In genomic region chr2:235594041-235594440, GRCh38 we compare ENCODE assay signal across 8 cellular contexts.
DNase-seq lines count a peak whose midpoint lies in the region; ATAC-seq, FAIRE-seq and TF ChIP-seq lines count a peak whose summit lies in the region.

No MANE protein-coding gene starts in this region.

- peak; percentile 54 for FAIRE-seq in A549 (lab: Jason Lieb, UNC)

- under 1% methylated on average over 3 of the region's 3 CpGs for WGBS in A549 (ENCODE audit: missing lambda C conversion rate)
- 12 to 16% methylated on average over 3 of the region's 3 CpGs for WGBS in heart right ventricle, 2 donors
- WGBS in spleen, 5 donors = 6 to 16% (median 7%) methylated on average over 3 of the region's 3 CpGs

- intact Hi-C loops in heart right ventricle (cut with DNase I) (loop anchor here (1.0 to 10.0 kb wide), 14 partner anchors 77 to 459 kb away; partner anchors contain the start of gene AGAP1 (in 1 of the 10)), spleen (cut with DNase I; ENCODE audit: low total_unique reads) (loop anchor here (5.0 kb wide), 1 partner anchor 457 kb away; no protein-coding TSS in a partner anchor)
- intact Hi-C loops in activated T-helper 1 cell treated with anti-CD3 and anti-CD28 coated beads, Interleukin-12 subunit alpha, Interleukin-12 subunit beta, Interleukin-2, Interleukin-4 antibody, amounts not matched to agents 30 ng/mL and 10 ng/mL and 1 ng/mL, durations not matched to agents 14 hours and 24 hours and 36 hours (cut with micrococcal nuclease) = no loop called here

- H3K9me3 Mint-ChIP-seq in activated T-helper 1 cell treated with anti-CD3 and anti-CD28 coated beads, Interleukin-12 subunit alpha, Interleukin-12 subunit beta, Interleukin-2, Interleukin-4 antibody, amounts not matched to agents 30 ng/mL and 10 ng/mL and 1 ng/mL, durations not matched to agents 14 hours and 24 hours and 36 hours = no peaks in the 10 kb centered on the region

- H3K27me3 Mint-ChIP-seq in activated T-helper 1 cell treated with anti-CD3 and anti-CD28 coated beads, Interleukin-12 subunit alpha, Interleukin-12 subunit beta, Interleukin-2, Interleukin-4 antibody, amounts not matched to agents 30 ng/mL and 10 ng/mL and 1 ng/mL, durations not matched to agents 14 hours and 24 hours and 36 hours (ENCODE audit: insufficient read depth) = no peaks in the 10 kb centered on the region

- peak; percentile 35 to 84 for DNase-seq in A549 (ENCODE audit: low read depth in 1 of 2, low spot score in 1 of 2)
- DNase-seq in GM20000 (ENCODE audit: low spot score) = peak; percentile 52
- peak; percentile 87 for DNase-seq in NCI-H2171 treated with DMSO at 0.1 percent for 48 hours (lab: John Stamatoyannopoulos, UW)
- no peak for DNase-seq in heart right ventricle
- no peak for DNase-seq in spleen
- DNase-seq in activated T-helper 1 cell treated with anti-CD3 and anti-CD28 coated beads, Interleukin-12 subunit alpha, Interleukin-12 subunit beta, Interleukin-2, Interleukin-4 antibody, amounts not matched to agents 30 ng/mL and 10 ng/mL and 1 ng/mL, durations not matched to agents 14 hours and 24 hours and 36 hours (ENCODE audit: low spot score) = no peak

- H3K9me3 ChIP-seq in A549 (no peaks in the 10 kb centered on the region), heart right ventricle (no peaks in the 10 kb centered on the region), spleen (no peaks in the 10 kb centered on the region)

- no peaks in the 10 kb centered on the region for H3K4me1 Mint-ChIP-seq in activated T-helper 1 cell treated with anti-CD3 and anti-CD28 coated beads, Interleukin-12 subunit alpha, Interleukin-12 subunit beta, Interleukin-2, Interleukin-4 antibody, amounts not matched to agents 30 ng/mL and 10 ng/mL and 1 ng/mL, durations not matched to agents 14 hours and 24 hours and 36 hours (ENCODE audit: low read depth)

- H3K4me3 ChIP-seq in A549 (no peak overlapping the region), WI38 (ENCODE audit: low read depth, low read length) (no peak overlapping the region), heart right ventricle (no peak overlapping the region), spleen (no peak overlapping the region)

- no peaks in the 10 kb centered on the region for H3K36me3 ChIP-seq in heart right ventricle
- H3K36me3 ChIP-seq in spleen = no peaks in the 10 kb centered on the region

- POLR2A ChIA-PET in A549 (lab: Yijun Ruan, JAX) = no interaction called here

- H3K27me3 ChIP-seq in heart right ventricle (no peaks in the 10 kb centered on the region), spleen (replicated peaks in 1 of 7) (peaks cover 0 to 8% (median 0%) of the 10 kb centered on the region in 7 donors)

- H3K27ac Mint-ChIP-seq in activated T-helper 1 cell treated with anti-CD3 and anti-CD28 coated beads, Interleukin-12 subunit alpha, Interleukin-12 subunit beta, Interleukin-2, Interleukin-4 antibody, amounts not matched to agents 30 ng/mL and 10 ng/mL and 1 ng/mL, durations not matched to agents 14 hours and 24 hours and 36 hours = no peak overlapping the region

- ATAC-seq in A549 = peak; percentile 83 to 85
- peak in 6 of 8 donors; percentile 48 to 73 (median 68) for ATAC-seq in heart right ventricle
- no peak for ATAC-seq in HG02884 (IDR thresholded peaks at IDR 0.05; ENCODE audit: unreplicated experiment)

- TF ChIP-seq RAD21 in A549 (conservative IDR thresholded peaks at IDR 0.05 in 1 of 2, IDR thresholded peaks at IDR 0.05 in 1 of 2) = peak; percentile 84 to 88

- no peaks in the 10 kb centered on the region for H3K36me3 Mint-ChIP-seq in activated T-helper 1 cell treated with anti-CD3 and anti-CD28 coated beads, Interleukin-12 subunit alpha, Interleukin-12 subunit beta, Interleukin-2, Interleukin-4 antibody, amounts not matched to agents 30 ng/mL and 10 ng/mL and 1 ng/mL, durations not matched to agents 14 hours and 24 hours and 36 hours (ENCODE audit: low read depth)

- H3K4me1 ChIP-seq in A549 (peaks cover 14% of the 10 kb centered on the region), heart right ventricle (peaks cover 0 to 17% (median 8%) of the 10 kb centered on the region in 9 donors), spleen (peaks cover 0 to 17% (median 7%) of the 10 kb centered on the region in 6 donors)

- no peak for TF ChIP-seq POLR2A in A549 (IDR thresholded peaks at IDR 0.05; ENCODE audit: low read length)
- TF ChIP-seq POLR2A in spleen (IDR thresholded peaks at IDR 0.05) = no peak

- CTCF ChIA-PET in A549 (lab: Yijun Ruan, JAX) = interaction anchor here (0.6 to 9.6 kb wide), 56 partner anchors 8 to 1439 kb away, joined by 3 to 205 read pairs (median 4); no protein-coding TSS in a partner anchor

- no peak overlapping the region for H3K4me2 ChIP-seq in A549

- H3K4me3 Mint-ChIP-seq in activated T-helper 1 cell treated with anti-CD3 and anti-CD28 coated beads, Interleukin-12 subunit alpha, Interleukin-12 subunit beta, Interleukin-2, Interleukin-4 antibody, amounts not matched to agents 30 ng/mL and 10 ng/mL and 1 ng/mL, durations not matched to agents 14 hours and 24 hours and 36 hours = no peak overlapping the region

- TF ChIP-seq EP300 in A549 (IDR thresholded peaks at IDR 0.05) = no peak

- H3K27ac ChIP-seq in A549 (peak overlapping the region in 1 of 2 experiments; percentile 47; a peak in 2 of 6 replicates), heart right ventricle (no peak overlapping the region), spleen (no peak overlapping the region)

- TF ChIP-seq CTCF in A549 (IDR thresholded peaks at IDR 0.05) = peak; percentile 88
- TF ChIP-seq CTCF in GM20000 (IDR thresholded peaks at IDR 0.05; ENCODE audit: extremely low read depth, missing control alignments) = peak; percentile 37
- TF ChIP-seq CTCF in WI38 (IDR thresholded peaks at IDR 0.05; ENCODE audit: low read depth, low read length) = peak; percentile 10; the same call in 1 of the 2 replicates
- peak; percentile 58 to 86 (median 76) for TF ChIP-seq CTCF in heart right ventricle (IDR thresholded peaks at IDR 0.05)
- TF ChIP-seq CTCF in spleen (IDR thresholded peaks at IDR 0.05 in 8 of 11, conservative IDR thresholded peaks at IDR 0.05 in 3 of 11) = peak in 10 of 11 experiments; percentile 23 to 74 (median 58)

TF ChIP-seq in A549, 52 proteins besides CTCF, POLR2A, EP300 and RAD21:
- TF ChIP-seq PBX3 (IDR thresholded peaks at IDR 0.05) (no peak), FOSB (CRISPR knock-in tag; IDR thresholded peaks at IDR 0.05) (no peak), RNF2 (IDR thresholded peaks at IDR 0.05; ENCODE audit: borderline replicate concordance, low read depth) (no peak), SREBF2 (IDR thresholded peaks at IDR 0.05) (no peak), HOXB5 (CRISPR knock-in tag; IDR thresholded peaks at IDR 0.05) (no peak), HEYL (CRISPR knock-in tag; IDR thresholded peaks at IDR 0.05) (no peak), SMC3 (IDR thresholded peaks at IDR 0.05) (peak; percentile 78)

Comparison
In these comparisons a context has a peak if more than half of its experiments do, and no peak if none do; other contexts are left out.
1. DNase-seq: peak in A549 (2 of 2), GM20000 (single experiment) and NCI-H2171 treated with DMSO at 0.1 percent for 48 hours (single experiment); none in heart right ventricle (0 of 2), spleen (single experiment) and activated T-helper 1 cell treated with anti-CD3 and anti-CD28 coated beads, Interleukin-12 subunit alpha, Interleukin-12 subunit beta, Interleukin-2, Interleukin-4 antibody, amounts not matched to agents 30 ng/mL and 10 ng/mL and 1 ng/mL, durations not matched to agents 14 hours and 24 hours and 36 hours (single experiment).
2. CTCF ChIP-seq: peak in every context shown above with its lines; median percentile 88 in A549; 76 in heart right ventricle; 58 in spleen; 37 in GM20000; 10 in WI38.